Comparison of ENCODE assay signal across 9 cellular contexts in genomic region chr5:83026930-83027687, GRCh38. TPM values are rescaled to one million over a fixed set of nuclear protein-coding genes. Genes with fewer than 3 reads are reported as not detected.
DNase-seq lines count a peak whose midpoint lies in the region; ATAC-seq and TF ChIP-seq lines count a peak whose summit lies in the region.
"Had no signal": no experiment of that assay in that cellular context is flagged by ENCODE, and none has a peak within 500 bp of the region (broad histone marks: within the 10 kb centered on the region; RNA-seq: fewer than 3 reads in every experiment).

No MANE protein-coding gene starts in this region.

- peak; percentile 81 for ATAC-seq in GM21447 (IDR thresholded peaks at IDR 0.05; ENCODE audit: unreplicated experiment)
- ATAC-seq in HG03432 (IDR thresholded peaks at IDR 0.05; ENCODE audit: unreplicated experiment): peak; percentile 83
- no peak for ATAC-seq in HG02588 (IDR thresholded peaks at IDR 0.05; ENCODE audit: unreplicated experiment)
- no peak for ATAC-seq in SK-N-SH treated with all-trans-retinoic acid at 6 μM for 48 hours

- peak; percentile 47 for DNase-seq in GDM1 (lab: John Stamatoyannopoulos, UW)
- DNase-seq in dermis blood vessel endothelial cell: peak; percentile 31
- no peak for DNase-seq in effector memory CD4-positive, alpha-beta T cell
- no peak for DNase-seq in NK-92 treated with Interleukin-12 subunit alpha and Interleukin-12 subunit beta, amount 100 ng/mL, for 24 hours (lab: John Stamatoyannopoulos, UW)
- DNase-seq: C1 segment of cervical spinal cord had no signal

- H3K4me3 ChIP-seq in effector memory CD4-positive, alpha-beta T cell (ENCODE audit: insufficient read depth, low read depth, low read length, poor library complexity, severe bottlenecking): no peak overlapping the region

- H3K36me3 ChIP-seq in effector memory CD4-positive, alpha-beta T cell (ENCODE audit: control insufficient read depth, insufficient read depth, low read length): no peaks in the 10 kb centered on the region

- no peaks in the 10 kb centered on the region for H3K27me3 ChIP-seq in effector memory CD4-positive, alpha-beta T cell (replicated peaks; ENCODE audit: control insufficient read depth, insufficient read depth, low read length, poor library complexity, severe bottlenecking)

- no peak overlapping the region for H3K27ac ChIP-seq in effector memory CD4-positive, alpha-beta T cell (ENCODE audit: insufficient read depth, low read length, poor library complexity, severe bottlenecking)

- H3K4me1 ChIP-seq in effector memory CD4-positive, alpha-beta T cell (ENCODE audit: control insufficient read depth, insufficient read depth, low read length, poor library complexity, severe bottlenecking): no peaks in the 10 kb centered on the region

- H3K9me3 ChIP-seq in effector memory CD4-positive, alpha-beta T cell (ENCODE audit: control insufficient read depth, low read length): no peaks in the 10 kb centered on the region

TF ChIP-seq in SK-N-SH treated with all-trans-retinoic acid at 6 μM for 48 hours, 23 proteins besides CTCF, POLR2A, EP300 and RAD21:
- TF ChIP-seq RARB (CRISPR knock-in tag; IDR thresholded peaks at IDR 0.05): no peak
- TF ChIP-seq, protein P1, sequence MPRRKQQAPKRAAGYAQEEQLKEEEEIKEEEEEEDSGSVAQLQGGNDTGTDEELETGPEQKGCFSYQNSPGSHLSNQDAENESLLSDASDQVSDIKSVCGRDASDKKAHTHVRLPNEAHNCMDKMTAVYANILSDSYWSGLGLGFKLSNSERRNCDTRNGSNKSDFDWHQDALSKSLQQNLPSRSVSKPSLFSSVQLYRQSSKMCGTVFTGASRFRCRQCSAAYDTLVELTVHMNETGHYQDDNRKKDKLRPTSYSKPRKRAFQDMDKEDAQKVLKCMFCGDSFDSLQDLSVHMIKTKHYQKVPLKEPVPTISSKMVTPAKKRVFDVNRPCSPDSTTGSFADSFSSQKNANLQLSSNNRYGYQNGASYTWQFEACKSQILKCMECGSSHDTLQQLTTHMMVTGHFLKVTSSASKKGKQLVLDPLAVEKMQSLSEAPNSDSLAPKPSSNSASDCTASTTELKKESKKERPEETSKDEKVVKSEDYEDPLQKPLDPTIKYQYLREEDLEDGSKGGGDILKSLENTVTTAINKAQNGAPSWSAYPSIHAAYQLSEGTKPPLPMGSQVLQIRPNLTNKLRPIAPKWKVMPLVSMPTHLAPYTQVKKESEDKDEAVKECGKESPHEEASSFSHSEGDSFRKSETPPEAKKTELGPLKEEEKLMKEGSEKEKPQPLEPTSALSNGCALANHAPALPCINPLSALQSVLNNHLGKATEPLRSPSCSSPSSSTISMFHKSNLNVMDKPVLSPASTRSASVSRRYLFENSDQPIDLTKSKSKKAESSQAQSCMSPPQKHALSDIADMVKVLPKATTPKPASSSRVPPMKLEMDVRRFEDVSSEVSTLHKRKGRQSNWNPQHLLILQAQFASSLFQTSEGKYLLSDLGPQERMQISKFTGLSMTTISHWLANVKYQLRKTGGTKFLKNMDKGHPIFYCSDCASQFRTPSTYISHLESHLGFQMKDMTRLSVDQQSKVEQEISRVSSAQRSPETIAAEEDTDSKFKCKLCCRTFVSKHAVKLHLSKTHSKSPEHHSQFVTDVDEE (CRISPR knock-in tag; IDR thresholded peaks at IDR 0.05): no peak
- TF ChIP-seq ZNF8 (CRISPR knock-in tag; IDR thresholded peaks at IDR 0.05): no peak
- no peak for TF ChIP-seq BACH2 (CRISPR knock-in tag; IDR thresholded peaks at IDR 0.05; ENCODE audit: borderline replicate concordance)
- TF ChIP-seq OSR1 (CRISPR knock-in tag; IDR thresholded peaks at IDR 0.05): no peak
- TF ChIP-seq GLIS3 (CRISPR knock-in tag; IDR thresholded peaks at IDR 0.05): no peak
- TF ChIP-seq ARNTL (CRISPR knock-in tag; IDR thresholded peaks at IDR 0.05; ENCODE audit: borderline replicate concordance, low read depth): no peak
- TF ChIP-seq, protein P2, sequence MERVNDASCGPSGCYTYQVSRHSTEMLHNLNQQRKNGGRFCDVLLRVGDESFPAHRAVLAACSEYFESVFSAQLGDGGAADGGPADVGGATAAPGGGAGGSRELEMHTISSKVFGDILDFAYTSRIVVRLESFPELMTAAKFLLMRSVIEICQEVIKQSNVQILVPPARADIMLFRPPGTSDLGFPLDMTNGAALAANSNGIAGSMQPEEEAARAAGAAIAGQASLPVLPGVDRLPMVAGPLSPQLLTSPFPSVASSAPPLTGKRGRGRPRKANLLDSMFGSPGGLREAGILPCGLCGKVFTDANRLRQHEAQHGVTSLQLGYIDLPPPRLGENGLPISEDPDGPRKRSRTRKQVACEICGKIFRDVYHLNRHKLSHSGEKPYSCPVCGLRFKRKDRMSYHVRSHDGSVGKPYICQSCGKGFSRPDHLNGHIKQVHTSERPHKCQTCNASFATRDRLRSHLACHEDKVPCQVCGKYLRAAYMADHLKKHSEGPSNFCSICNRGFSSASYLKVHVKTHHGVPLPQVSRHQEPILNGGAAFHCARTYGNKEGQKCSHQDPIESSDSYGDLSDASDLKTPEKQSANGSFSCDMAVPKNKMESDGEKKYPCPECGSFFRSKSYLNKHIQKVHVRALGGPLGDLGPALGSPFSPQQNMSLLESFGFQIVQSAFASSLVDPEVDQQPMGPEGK (CRISPR knock-in tag; IDR thresholded peaks at IDR 0.05; ENCODE audit: borderline replicate concordance): no peak
- no peak for TF ChIP-seq CSRNP3 (CRISPR knock-in tag; IDR thresholded peaks at IDR 0.05)
- TF ChIP-seq ZFP30 (CRISPR knock-in tag; IDR thresholded peaks at IDR 0.05): no peak
- no peak for TF ChIP-seq ZC3H10 (CRISPR knock-in tag; IDR thresholded peaks at IDR 0.05)
- TF ChIP-seq ZNF565 (CRISPR knock-in tag; conservative IDR thresholded peaks at IDR 0.05; ENCODE audit: low read depth): no peak

RNA-seq across cellular contexts. Expression of gene TMEM167A, which starts 50.1 kb away (rescaled TPM):
- 57.7 and 60.5 TPM in 2 replicates for total RNA-seq in dermis blood vessel endothelial cell

RNA-seq across cellular contexts. Expression of gene XRCC4, which starts 50.2 kb away (rescaled TPM):
- 6.5 and 9.6 TPM in 2 replicates for total RNA-seq in dermis blood vessel endothelial cell

Comparison
In these comparisons a context has a peak if more than half of its experiments do, and no peak if none do; other contexts are left out.
1. DNase-seq: peak in GDM1 (single experiment) and dermis blood vessel endothelial cell (single experiment); none in effector memory CD4-positive, alpha-beta T cell (0 of 3) and NK-92 treated with Interleukin-12 subunit alpha and Interleukin-12 subunit beta, amount 100 ng/mL, for 24 hours (single experiment).
2. ATAC-seq: peak in GM21447 (single experiment) and HG03432 (single experiment); none in HG02588 (single experiment) and SK-N-SH treated with all-trans-retinoic acid at 6 μM for 48 hours (single experiment).